In the genomic region with DNA sequence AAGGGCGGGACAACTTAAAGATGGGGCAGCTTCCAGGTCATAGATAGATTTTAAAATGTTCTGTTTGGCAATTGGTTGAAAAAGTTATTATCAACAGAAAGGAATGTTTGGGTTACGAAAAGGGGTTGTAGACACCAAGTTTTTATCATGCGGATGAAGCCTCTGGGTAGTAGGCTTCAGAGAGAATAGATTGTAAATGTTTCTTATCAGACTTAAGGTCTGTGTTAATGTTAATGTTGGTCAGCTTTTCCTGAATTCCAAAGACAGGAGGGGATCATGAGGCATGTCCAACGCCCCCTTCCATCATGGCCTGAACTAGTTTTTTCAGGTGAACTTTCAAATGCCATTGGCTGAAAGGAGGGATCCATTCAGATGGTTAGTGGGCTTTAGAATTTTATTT, we compare ENCODE assay signal across 25 cellular contexts.
DNase-seq lines count a peak whose midpoint lies in the region; ATAC-seq and TF ChIP-seq lines count a peak whose summit lies in the region.
"Had no signal": no experiment of that assay in that cellular context is flagged by ENCODE, and none has a peak within 500 bp of the region (broad histone marks: within the 10 kb centered on the region; RNA-seq: fewer than 3 reads in every experiment).

No MANE protein-coding gene starts in this region.

- no peaks in the 10 kb centered on the region for H3K36me3 Mint-ChIP-seq in HFFc6 (ENCODE audit: low read depth)
- H3K36me3 Mint-ChIP-seq in activated CD4-positive, alpha-beta T cell treated with anti-CD3 and anti-CD28 coated beads for 36 hours (ENCODE audit: low read depth), result no peaks in the 10 kb centered on the region
- H3K36me3 Mint-ChIP-seq: activated CD8-positive, alpha-beta memory T cell treated with anti-CD3 and anti-CD28 coated beads, Interleukin-2, amount 10 ng/mL, durations not matched to agents 7 days and 5 days; activated naive CD4-positive, alpha-beta T cell treated with anti-CD3 and anti-CD28 coated beads, Interleukin-2, amount 10 ng/mL, durations not matched to agents 7 days and 5 days; CD8-positive, alpha-beta memory T cell had no signal

- TF ChIP-seq POLR2A in gastroesophageal sphincter (IDR thresholded peaks at IDR 0.05), result no peak

- POLR2A ChIA-PET in activated CD4-positive, alpha-beta T cell treated with anti-CD3 and anti-CD28 coated beads for 36 hours (lab: Charles Lee), result no interaction called here
- POLR2A ChIA-PET in A673 (lab: Charles Lee; ENCODE audit: low non-redundant PET), result no interaction called here

- ATAC-seq in RWPE2 (ENCODE audit: low read depth), result no peak
- no peak for ATAC-seq in gastroesophageal sphincter
- no peak for ATAC-seq in HG03175 (IDR thresholded peaks at IDR 0.05; ENCODE audit: unreplicated experiment)
- no peak for ATAC-seq in activated CD4-positive, alpha-beta T cell treated with anti-CD3 and anti-CD28 coated beads for 36 hours

- peaks cover 14% of the 10 kb centered on the region for H3K4me1 Mint-ChIP-seq in HFFc6 (ENCODE audit: low read depth)
- peaks cover 4% of the 10 kb centered on the region for H3K4me1 Mint-ChIP-seq in activated CD4-positive, alpha-beta T cell treated with anti-CD3 and anti-CD28 coated beads for 36 hours
- H3K4me1 Mint-ChIP-seq: CD8-positive, alpha-beta memory T cell had no signal

- peak overlapping the region; percentile 96; the same call in 1 of the 2 replicates for H3K27ac Mint-ChIP-seq in HFFc6
- no peak overlapping the region for H3K27ac Mint-ChIP-seq in activated CD4-positive, alpha-beta T cell treated with anti-CD3 and anti-CD28 coated beads for 36 hours
- H3K27ac Mint-ChIP-seq: activated CD4-positive, alpha-beta T cell treated with anti-CD3 and anti-CD28 coated beads, Interleukin-2, amount 10 ng/mL, durations not matched to agents 24 days and 14 days; activated CD8-positive, alpha-beta memory T cell treated with anti-CD3 and anti-CD28 coated beads, Interleukin-2, amount 10 ng/mL, durations not matched to agents 7 days and 5 days; activated naive CD4-positive, alpha-beta T cell treated with anti-CD3 and anti-CD28 coated beads, Interleukin-2, amount 10 ng/mL, durations not matched to agents 7 days and 5 days; activated T-cell treated with anti-CD3 and anti-CD28 coated beads, Interleukin-2, amount 50 U/mL, for 72 hours; CD8-positive, alpha-beta memory T cell; nephron progenitor cell had no signal

- H3K9me3 Mint-ChIP-seq in HFFc6, result no peaks in the 10 kb centered on the region
- no peaks in the 10 kb centered on the region for H3K9me3 Mint-ChIP-seq in activated CD4-positive, alpha-beta T cell treated with anti-CD3 and anti-CD28 coated beads for 36 hours (ENCODE audit: low read depth)
- H3K9me3 Mint-ChIP-seq: activated CD4-positive, alpha-beta T cell treated with anti-CD3 and anti-CD28 coated beads, Interleukin-2, amount 10 ng/mL, durations not matched to agents 24 days and 14 days; activated naive CD4-positive, alpha-beta T cell treated with anti-CD3 and anti-CD28 coated beads, Interleukin-2, amount 10 ng/mL, durations not matched to agents 7 days and 5 days; activated T-cell treated with anti-CD3 and anti-CD28 coated beads, Interleukin-2, amount 50 U/mL, for 72 hours; CD8-positive, alpha-beta memory T cell; dendritic cell treated with granulocyte-macrophage colony-stimulating factor and Interleukin-4, amounts not matched to agents 40 ng/mL and 50 ng/mL, for 4 days; nephron progenitor cell had no signal

- H3K9me3 ChIP-seq in RWPE2 (ENCODE audit: severe bottlenecking), result no peaks in the 10 kb centered on the region
- H3K9me3 ChIP-seq in gastroesophageal sphincter, result no peaks in the 10 kb centered on the region
- H3K9me3 ChIP-seq in A673 (ENCODE audit: low read depth, low read length, poor library complexity, severe bottlenecking), result no peaks in the 10 kb centered on the region
- H3K9me3 ChIP-seq: SK-N-SH, upper lobe of right lung had no signal

- no peaks in the 10 kb centered on the region for H3K36me3 ChIP-seq in RWPE2 (ENCODE audit: low read depth)
- H3K36me3 ChIP-seq in gastroesophageal sphincter, result no peaks in the 10 kb centered on the region
- no peaks in the 10 kb centered on the region for H3K36me3 ChIP-seq in A673 (ENCODE audit: insufficient read depth, low read length, poor library complexity, severe bottlenecking)
- H3K36me3 ChIP-seq: upper lobe of right lung had no signal

- DNase-seq in HFFc6, result no peak
- DNase-seq in RWPE2 (ENCODE audit: low spot score), result no peak
- no peak for DNase-seq in activated CD4-positive, alpha-beta T cell treated with anti-CD3 and anti-CD28 coated beads for 36 hours
- no peak for DNase-seq in A673 (ENCODE audit: low spot score)
- no peak for DNase-seq in superior temporal gyrus (ENCODE audit: extremely low spot score)
- DNase-seq: activated CD4-positive, alpha-beta T cell treated with anti-CD3 and anti-CD28 coated beads, Interleukin-2, amount 10 ng/mL, durations not matched to agents 24 days and 14 days; activated CD8-positive, alpha-beta memory T cell treated with anti-CD3 and anti-CD28 coated beads, Interleukin-2, amount 10 ng/mL, durations not matched to agents 7 days and 5 days; activated naive CD4-positive, alpha-beta T cell treated with anti-CD3 and anti-CD28 coated beads, Interleukin-2, amount 10 ng/mL, durations not matched to agents 7 days and 5 days; activated T-cell treated with anti-CD3 and anti-CD28 coated beads, Interleukin-2, amount 50 U/mL, for 72 hours; amygdala; caudate nucleus; CD8-positive, alpha-beta memory T cell; KG1; NCI-H1694 treated with DMSO at 0.1 percent for 48 hours; NCI-H2171 treated with DMSO at 0.1 percent for 48 hours; NCI-H69; nephron progenitor cell; RPMI8226; SK-N-SH; T-helper 2 cell; upper lobe of right lung had no signal

- 95 to 100% methylated on average over 2 to 4 of the region's 4 CpGs for WGBS in gastroesophageal sphincter (ENCODE audit: low coverage in 1 of 2), 2 donors

- no peak for TF ChIP-seq EP300 in gastroesophageal sphincter (IDR thresholded peaks at IDR 0.05)

- TF ChIP-seq CTCF in HFFc6 (IDR thresholded peaks at IDR 0.05) (no peak), RWPE2 (IDR thresholded peaks at IDR 0.05; ENCODE audit: poor library complexity, severe bottlenecking) (no peak), gastroesophageal sphincter (IDR thresholded peaks at IDR 0.05) (no peak), A673 (conservative IDR thresholded peaks at IDR 0.05; ENCODE audit: low read depth, low read length) (no peak)

- H3K4me1 ChIP-seq in RWPE2 (ENCODE audit: insufficient read depth, poor library complexity, severe bottlenecking) (peaks cover 26% of the 10 kb centered on the region), gastroesophageal sphincter (peaks cover 0 to 17% (median 5%) of the 10 kb centered on the region in 3 donors), A673 (ENCODE audit: insufficient read depth, low read length, poor library complexity, severe bottlenecking) (peaks cover 20% of the 10 kb centered on the region)

- CTCF ChIA-PET in activated CD4-positive, alpha-beta T cell treated with anti-CD3 and anti-CD28 coated beads for 36 hours (lab: Charles Lee), result no interaction called here
- CTCF ChIA-PET in A673 (lab: Charles Lee), result no interaction called here

- no peaks in the 10 kb centered on the region for H3K27me3 Mint-ChIP-seq in HFFc6 (ENCODE audit: insufficient read depth)
- no peaks in the 10 kb centered on the region for H3K27me3 Mint-ChIP-seq in activated CD4-positive, alpha-beta T cell treated with anti-CD3 and anti-CD28 coated beads for 36 hours
- H3K27me3 Mint-ChIP-seq: activated CD4-positive, alpha-beta T cell treated with anti-CD3 and anti-CD28 coated beads, Interleukin-2, amount 10 ng/mL, durations not matched to agents 24 days and 14 days; dendritic cell treated with granulocyte-macrophage colony-stimulating factor and Interleukin-4, amounts not matched to agents 40 ng/mL and 50 ng/mL, for 4 days had no signal

- intact Hi-C loops in activated CD4-positive, alpha-beta T cell treated with anti-CD3 and anti-CD28 coated beads for 36 hours (cut with DNase I, micrococcal nuclease), result no loop called here
- intact Hi-C loops in A673 (cut with micrococcal nuclease; ENCODE audit: unreplicated experiment), result no loop called here

- no TSS peak for BruUV-seq in A673 (replicated peaks; lab: Mats Ljungman, UMichigan)

- no peaks in the 10 kb centered on the region for H3K27me3 ChIP-seq in RWPE2 (ENCODE audit: insufficient read depth, poor library complexity, severe bottlenecking)
- H3K27me3 ChIP-seq in gastroesophageal sphincter, result no peaks in the 10 kb centered on the region
- H3K27me3 ChIP-seq in A673 (replicated peaks; ENCODE audit: insufficient read depth, low read depth, low read length, poor library complexity), result no peaks in the 10 kb centered on the region
- H3K27me3 ChIP-seq: upper lobe of right lung had no signal

- H3K4me3 ChIP-seq in RWPE2 (ENCODE audit: severe bottlenecking) (no peak overlapping the region), gastroesophageal sphincter (no peak overlapping the region), skin epidermis (no peak overlapping the region), A673 (ENCODE audit: low read depth, low read length, poor library complexity, severe bottlenecking) (no peak overlapping the region)
- H3K4me3 ChIP-seq: upper lobe of right lung had no signal

- H3K4me3 Mint-ChIP-seq in HFFc6, result no peak overlapping the region
- no peak overlapping the region for H3K4me3 Mint-ChIP-seq in activated CD4-positive, alpha-beta T cell treated with anti-CD3 and anti-CD28 coated beads for 36 hours
- H3K4me3 Mint-ChIP-seq: activated CD4-positive, alpha-beta T cell treated with anti-CD3 and anti-CD28 coated beads, Interleukin-2, amount 10 ng/mL, durations not matched to agents 24 days and 14 days; activated CD8-positive, alpha-beta memory T cell treated with anti-CD3 and anti-CD28 coated beads, Interleukin-2, amount 10 ng/mL, durations not matched to agents 7 days and 5 days; activated naive CD4-positive, alpha-beta T cell treated with anti-CD3 and anti-CD28 coated beads, Interleukin-2, amount 10 ng/mL, durations not matched to agents 7 days and 5 days; activated T-cell treated with anti-CD3 and anti-CD28 coated beads, Interleukin-2, amount 50 U/mL, for 72 hours; CD8-positive, alpha-beta memory T cell; dendritic cell treated with granulocyte-macrophage colony-stimulating factor and Interleukin-4, amounts not matched to agents 40 ng/mL and 50 ng/mL, for 4 days; nephron progenitor cell had no signal

- H3K27ac ChIP-seq in RWPE2 (ENCODE audit: poor library complexity, severe bottlenecking) (peak overlapping the region; percentile 71), gastroesophageal sphincter (peak overlapping the region in 3 of 4 donors; percentile 14 to 72 (median 30)), skin epidermis (peak overlapping the region in 15 of 21 experiments; percentile 3 to 79 (median 73)), A673 (ENCODE audit: low read depth, low read length, poor library complexity, severe bottlenecking) (no peak overlapping the region)
